8 cellular contexts compared by ENCODE assay signal in the genomic region with DNA sequence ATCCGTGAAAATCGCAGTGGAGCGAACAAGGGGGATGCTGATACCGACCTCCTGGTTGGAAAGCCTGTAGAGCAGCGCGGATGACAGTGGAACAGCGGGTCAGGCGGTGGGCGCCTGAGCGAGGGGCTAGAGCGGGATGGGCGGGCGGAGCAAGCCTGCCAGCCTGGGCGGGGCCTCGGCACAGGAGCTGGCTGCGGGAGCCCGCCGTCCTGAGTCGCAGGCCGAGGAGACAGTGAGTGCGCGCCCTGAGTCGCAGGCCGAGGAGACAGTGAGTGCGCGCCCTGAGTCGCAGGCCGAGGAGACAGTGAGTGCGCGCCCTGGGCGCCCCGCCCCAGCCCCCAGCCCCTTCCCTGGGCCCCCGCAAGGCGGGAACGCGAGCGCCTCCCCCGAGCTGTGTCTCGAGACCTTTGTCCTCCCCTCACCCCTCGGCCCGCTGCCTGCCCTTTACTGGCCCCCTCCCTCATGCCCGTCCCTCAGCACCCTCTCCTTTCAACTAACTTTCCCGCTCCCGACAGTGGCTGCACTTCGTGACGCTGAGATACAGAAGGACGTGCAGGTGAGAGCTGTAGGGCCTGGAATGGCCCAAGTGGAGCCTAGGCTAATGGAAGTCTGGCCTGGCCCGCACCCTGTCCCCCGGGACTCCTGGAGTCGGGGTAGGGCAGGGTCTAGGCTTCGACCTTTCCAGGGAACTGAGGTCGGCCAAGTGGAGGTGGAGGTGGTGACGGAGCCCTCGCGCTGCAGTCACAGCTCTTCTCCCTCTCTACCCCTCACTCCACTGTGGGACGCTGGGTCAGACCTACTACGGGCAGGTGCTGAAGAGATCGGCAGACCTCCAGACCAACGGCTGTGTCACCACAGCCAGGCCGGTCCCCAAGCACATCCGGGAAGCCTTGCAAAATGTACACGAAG. TPM values are rescaled to one million over a fixed set of nuclear protein-coding genes. Genes with fewer than 3 reads are reported as not detected.
DNase-seq lines count a peak whose midpoint lies in the region; ATAC-seq and TF ChIP-seq lines count a peak whose summit lies in the region.

Gene AS3MT, plus strand, starts transcription at position 181 of the 909 bp plus-strand sequence. Its CDS starts 123 bp downstream, at position 304.

- H3K79me2 ChIP-seq in DOHH2 (ENCODE audit: control insufficient read depth, low read length): no peaks in the 10 kb centered on the region

- H3K27me3 ChIP-seq in DOHH2 (ENCODE audit: control insufficient read depth, low read length): peaks cover 10% of the 10 kb centered on the region
- no peaks in the 10 kb centered on the region for H3K27me3 ChIP-seq in right cardiac atrium (ENCODE audit: control insufficient read depth, insufficient read depth)

- H3K9me2 ChIP-seq in DOHH2 (replicated peaks; ENCODE audit: control insufficient read depth, low read length): no peaks in the 10 kb centered on the region

- intact Hi-C loops in right cardiac atrium (cut with DNase I): no loop called here

- ATAC-seq in right cardiac atrium: peak; percentile 93 to 94
- no peak for ATAC-seq in HG02798 (IDR thresholded peaks at IDR 0.05; ENCODE audit: poor library complexity, unreplicated experiment)

- H3K4me3 ChIP-seq in DOHH2 (ENCODE audit: low read length) (peak within 1 kb of the TSS; percentile 37; the same call in 1 of the 2 replicates), NB4 (ENCODE audit: low read depth, low read length) (no peak within 1 kb of the TSS), right cardiac atrium (ENCODE audit: low read length) (peak within 1 kb of the TSS; percentile 32)

- H4K20me1 ChIP-seq in DOHH2 (ENCODE audit: control insufficient read depth, insufficient read depth, low read depth, low read length): no peaks in the 10 kb centered on the region

- H3F3A ChIP-seq in DOHH2 (ENCODE audit: control insufficient read depth, insufficient read depth): no peaks in the 10 kb centered on the region

- H3K4me2 ChIP-seq in DOHH2 (ENCODE audit: low read length): peak within 1 kb of the TSS; percentile 55

- 3% methylated on average over 62 of the region's 62 CpGs for WGBS in right cardiac atrium

- peak; percentile 20 for DNase-seq in NB4 (ENCODE audit: low read depth)
- peak; percentile 63 to 84 (median 80) for DNase-seq in right cardiac atrium
- DNase-seq in retina: peak; percentile 83
- no peak for DNase-seq in pons (ENCODE audit: low spot score)
- no peak for DNase-seq in mucosa of gallbladder (ENCODE audit: low spot score)

- H3K4me1 ChIP-seq in DOHH2 (ENCODE audit: control insufficient read depth, low read length) (no peaks in the 10 kb centered on the region), right cardiac atrium (ENCODE audit: control insufficient read depth, insufficient read depth, low read length) (no peaks in the 10 kb centered on the region)

- H3K27ac Mint-ChIP-seq in activated naive CD4-positive, alpha-beta T cell treated with anti-CD3 and anti-CD28 coated beads, Interleukin-2, amount 50 U/mL, for 24 hours: no peak within 1 kb of the TSS

- no peaks in the 10 kb centered on the region for H3K36me3 ChIP-seq in DOHH2 (ENCODE audit: control insufficient read depth, low read length)

- no peaks in the 10 kb centered on the region for H3K9me3 Mint-ChIP-seq in activated naive CD4-positive, alpha-beta T cell treated with anti-CD3 and anti-CD28 coated beads, Interleukin-2, amount 50 U/mL, for 24 hours

- TF ChIP-seq CTCF in DOHH2 (IDR thresholded peaks at IDR 0.05; ENCODE audit: low read depth, low read length, poor library complexity, severe bottlenecking): no peak
- TF ChIP-seq CTCF in NB4 (IDR thresholded peaks at IDR 0.05; ENCODE audit: low read depth, low read length): no peak

- H3K9me3 ChIP-seq in DOHH2 (ENCODE audit: control insufficient read depth, insufficient read depth, low read length) (no peaks in the 10 kb centered on the region), right cardiac atrium (ENCODE audit: control insufficient read depth, low read length) (no peaks in the 10 kb centered on the region)

- no peak for TF ChIP-seq POLR2A in NB4 (IDR thresholded peaks at IDR 0.05; ENCODE audit: extremely low read depth, insufficient read length)

- H3K4me1 Mint-ChIP-seq in activated naive CD4-positive, alpha-beta T cell treated with anti-CD3 and anti-CD28 coated beads, Interleukin-2, amount 50 U/mL, for 24 hours: peaks cover 10% of the 10 kb centered on the region

- H3K4me3 Mint-ChIP-seq in activated naive CD4-positive, alpha-beta T cell treated with anti-CD3 and anti-CD28 coated beads, Interleukin-2, amount 50 U/mL, for 24 hours: peak within 1 kb of the TSS; percentile 69

- peaks cover 11% of the 10 kb centered on the region for H3K36me3 Mint-ChIP-seq in activated naive CD4-positive, alpha-beta T cell treated with anti-CD3 and anti-CD28 coated beads, Interleukin-2, amount 50 U/mL, for 24 hours

- peaks cover 20% of the 10 kb centered on the region for H3K27me3 Mint-ChIP-seq in activated naive CD4-positive, alpha-beta T cell treated with anti-CD3 and anti-CD28 coated beads, Interleukin-2, amount 50 U/mL, for 24 hours

- H3K27ac ChIP-seq in DOHH2 (ENCODE audit: low read depth, low read length) (no peak within 1 kb of the TSS), right cardiac atrium (ENCODE audit: low read length) (peak within 1 kb of the TSS; percentile 2)

RNA-seq across cellular contexts. Expression of gene AS3MT, which starts in this region (rescaled TPM):
- total RNA-seq in right cardiac atrium (10 to 100 TPM in 3 of 4 donors, 1 to 10 TPM in 1; 10.0 to 17.5 (median 14.1) TPM), mucosa of gallbladder (5.4 TPM)
- 35.2 TPM for polyA plus RNA-seq in right cardiac atrium

Comparison
In these comparisons a context has a peak if more than half of its experiments do, and no peak if none do; other contexts are left out.
1. DNase-seq: peak in NB4 (single experiment), right cardiac atrium (3 of 3) and retina (single experiment); none in pons (single experiment) and mucosa of gallbladder (single experiment).